In genomic region chr7:229184-229964, GRCh38 we compare ENCODE assay signal across 1 cellular context.
TF ChIP-seq lines count a peak whose summit lies in the region.

No MANE protein-coding gene starts in this region.

TF ChIP-seq in GM23338, 12 proteins besides CTCF, POLR2A, EP300 and RAD21 (continued from another document):
- TF ChIP-seq ZNF462 (CRISPR knock-in tag; IDR thresholded peaks at IDR 0.05) = no peak
- TF ChIP-seq NANOG (IDR thresholded peaks at IDR 0.05; ENCODE audit: borderline replicate concordance) = no peak
